ENCODE assay signal across 7 cellular contexts in the genomic region with DNA sequence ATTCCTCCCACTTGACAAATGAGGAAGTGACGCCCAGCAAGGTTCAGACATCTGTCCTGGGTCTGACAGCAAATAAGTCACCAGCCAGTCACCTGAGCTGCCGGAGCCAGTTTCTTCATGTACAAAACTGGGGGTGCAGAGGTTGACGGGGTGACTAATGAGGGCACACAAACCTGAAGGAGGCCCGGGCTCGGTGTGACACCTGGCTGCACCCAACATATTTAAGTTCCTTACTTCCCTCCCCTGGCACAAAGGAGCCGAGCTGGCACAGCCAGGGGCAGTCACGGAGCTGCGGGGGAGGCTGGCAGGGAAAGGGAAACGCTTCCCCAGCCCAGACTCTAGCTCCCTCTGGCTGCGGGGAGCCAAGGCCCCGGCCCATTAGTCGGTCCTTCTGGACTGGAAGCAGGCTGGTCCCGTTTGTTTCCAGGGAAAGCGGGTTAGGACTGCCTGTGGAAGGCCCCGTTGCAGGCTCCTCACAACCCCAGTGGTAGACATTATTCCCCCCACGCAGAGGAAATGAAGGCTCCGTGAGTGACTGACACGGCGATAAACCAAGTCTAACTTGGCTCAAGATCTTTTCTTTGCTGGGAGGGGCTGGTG. TPM values are rescaled to one million over a fixed set of nuclear protein-coding genes. Genes with fewer than 3 reads are reported as not detected.
DNase-seq lines count a peak whose midpoint lies in the region; FAIRE-seq and TF ChIP-seq lines count a peak whose summit lies in the region.

No MANE protein-coding gene starts in this region.

- H3K4me3 ChIP-seq in GM06990 (replicated peaks; ENCODE audit: low read depth, low read length) (peak overlapping the region; percentile 66), Loucy (ENCODE audit: low read length, poor library complexity, severe bottlenecking) (peak overlapping the region; percentile 84), H1 (ENCODE audit: extremely low read depth in 1 of 4, insufficient read depth in 2 of 4, low read depth in 3 of 4, low read length in 4 of 4) (peak overlapping the region in 3 of 4 experiments; percentile 70 to 78 (median 72); a peak in 3 of 8 replicates), mononuclear cell (ENCODE audit: low read length) (peak overlapping the region; percentile 58), subcutaneous abdominal adipose tissue (ENCODE audit: low read depth in 1 of 5, low read length in 5 of 5) (peak overlapping the region; percentile 67 to 94 (median 91))

- no peaks in the 10 kb centered on the region for H3K9me3 Mint-ChIP-seq in activated CD4-positive, alpha-beta T cell treated with anti-CD3 and anti-CD28 coated beads, Interleukin-2, amount 10 ng/mL, durations not matched to agents 24 days and 14 days

- no peak for FAIRE-seq in H1 (lab: Jason Lieb, UNC)

- POLR2A ChIA-PET in H1 (lab: Charles Lee; ENCODE audit: partially characterized antibody): interaction anchor here (0.9 to 1.9 kb wide), 6 partner anchors 9 to 117 kb away, joined by 3 to 11 read pairs (median 4); a partner anchor contains a TSS

- no peak overlapping the region for H4K8ac ChIP-seq in H1 (ENCODE audit: extremely low read depth, insufficient read depth, low read length)

- H2BK20ac ChIP-seq in H1 (ENCODE audit: low read length): no peak overlapping the region

- no peak for TF ChIP-seq POLR2A in H1 (IDR thresholded peaks at IDR 0.05; ENCODE audit: control extremely low read depth in 1 of 2, low read depth in 2 of 2, low read length in 2 of 2)

- H3K27me3 ChIP-seq in GM06990 (replicated peaks; ENCODE audit: control insufficient read depth, insufficient read depth, low read length) (no peaks in the 10 kb centered on the region), Loucy (ENCODE audit: insufficient read depth, low read length, poor library complexity, severe bottlenecking) (no peaks in the 10 kb centered on the region), H1 (replicated peaks in 1 of 4; ENCODE audit: control insufficient read depth in 3 of 4, extremely low read depth in 1 of 4, insufficient read depth in 3 of 4, low read length in 3 of 4) (peaks cover 0 to 30% (median 19%) of the 10 kb centered on the region in 4 experiments; a peak in 6 of 7 replicates), mononuclear cell (ENCODE audit: insufficient read depth, low read length) (no peaks in the 10 kb centered on the region), subcutaneous abdominal adipose tissue (ENCODE audit: control insufficient read depth in 5 of 5, insufficient read depth in 4 of 5, low read length in 5 of 5) (no peaks in the 10 kb centered on the region)

- peaks cover 2% of the 10 kb centered on the region for H3K36me3 Mint-ChIP-seq in activated CD4-positive, alpha-beta T cell treated with anti-CD3 and anti-CD28 coated beads, Interleukin-2, amount 10 ng/mL, durations not matched to agents 24 days and 14 days (ENCODE audit: low read depth)

- 51% methylated on average over 19 of the region's 19 CpGs; no CpG with 5 or more reads in 1 of the 2 experiments for WGBS in H1 (ENCODE audit: extremely low coverage in 1 of 2, insufficient coverage in 1 of 2, insufficient read length in 1 of 2, insufficient replicate concordance in 2 of 2, low coverage in 1 of 2, low lambda C conversion rate in 2 of 2, missing lambda C conversion rate in 1 of 2), 2 experiments

- H2AK5ac ChIP-seq in H1 (ENCODE audit: low read depth, low read length): no peak overlapping the region

- peaks cover 50% of the 10 kb centered on the region for H3K4me1 Mint-ChIP-seq in activated CD4-positive, alpha-beta T cell treated with anti-CD3 and anti-CD28 coated beads, Interleukin-2, amount 10 ng/mL, durations not matched to agents 24 days and 14 days

- no peak overlapping the region for H2BK120ac ChIP-seq in H1 (replicated peaks; ENCODE audit: low read depth, low read length)

- TF ChIP-seq RAD21 in H1 (IDR thresholded peaks at IDR 0.05 in 1 of 2, conservative IDR thresholded peaks at IDR 0.05 in 1 of 2; ENCODE audit: low read depth in 2 of 2, low read length in 2 of 2): peak; percentile 70 to 74

- no peaks in the 10 kb centered on the region for H3F3A ChIP-seq in Loucy (ENCODE audit: low read depth)

- peak overlapping the region; percentile 91 for H3K27ac Mint-ChIP-seq in activated CD4-positive, alpha-beta T cell treated with anti-CD3 and anti-CD28 coated beads, Interleukin-2, amount 10 ng/mL, durations not matched to agents 24 days and 14 days

- H3K56ac ChIP-seq in H1 (replicated peaks; ENCODE audit: insufficient read length, low read depth, low read length): no peak overlapping the region

- no peak overlapping the region for H3K14ac ChIP-seq in H1 (ENCODE audit: insufficient read length)

- peak overlapping the region; percentile 95 for H3K9ac ChIP-seq in Loucy (ENCODE audit: low read depth, low read length, poor library complexity, severe bottlenecking)
- no peak overlapping the region for H3K9ac ChIP-seq in H1 (replicated peaks in 1 of 4; ENCODE audit: extremely low read depth in 1 of 4, low read depth in 3 of 4, low read length in 3 of 4)
- H3K9ac ChIP-seq in subcutaneous abdominal adipose tissue (ENCODE audit: low read length in 5 of 5): peak overlapping the region in 3 of 5 donors; percentile 8 to 79 (median 52)

- no peak for TF ChIP-seq EP300 in H1 (IDR thresholded peaks at IDR 0.05; ENCODE audit: borderline replicate concordance in 1 of 2, low read depth in 2 of 2, low read length in 2 of 2)

- no peak overlapping the region for H2BK12ac ChIP-seq in H1 (ENCODE audit: low read depth, low read length)

- H4K5ac ChIP-seq in H1 (ENCODE audit: insufficient read length, low read depth, low read length): no peak overlapping the region

- no peak overlapping the region for H3K27ac ChIP-seq in H1 (ENCODE audit: low read depth, low read length)
- peak overlapping the region; percentile 79 for H3K27ac ChIP-seq in subcutaneous abdominal adipose tissue (ENCODE audit: low read depth, low read length)

- H3K4me1 ChIP-seq in Loucy (ENCODE audit: insufficient read depth, low read length, poor library complexity, severe bottlenecking) (peaks cover 32% of the 10 kb centered on the region), H1 (replicated peaks in 1 of 4; ENCODE audit: control insufficient read depth in 3 of 4, insufficient read depth in 4 of 4, low read length in 3 of 4) (peaks cover 0 to 21% (median 12%) of the 10 kb centered on the region in 4 experiments; a peak in 6 of 7 replicates), mononuclear cell (ENCODE audit: insufficient read depth, low read length) (peaks cover 57% of the 10 kb centered on the region), subcutaneous abdominal adipose tissue (ENCODE audit: control insufficient read depth in 5 of 5, insufficient read depth in 5 of 5, low read length in 5 of 5) (peaks cover 8 to 57% (median 54%) of the 10 kb centered on the region in 5 donors)

- H4K91ac ChIP-seq in H1 (replicated peaks; ENCODE audit: insufficient read length, low read length): no peak overlapping the region

- DNase-seq in GM06990 (ENCODE audit: extremely low read depth, insufficient read length) (peak; percentile 61), H1 (ENCODE audit: low read depth in 1 of 2, low spot score in 2 of 2) (peak in 1 of 2 experiments; percentile 74), OCI-M2 (lab: John Stamatoyannopoulos, UW; ENCODE audit: unreplicated experiment) (no peak)
- DNase-seq in activated CD4-positive, alpha-beta T cell treated with anti-CD3 and anti-CD28 coated beads, Interleukin-2, amount 10 ng/mL, durations not matched to agents 24 days and 14 days: peak; percentile 77

- TF ChIP-seq CTCF in GM06990 (IDR thresholded peaks at IDR 0.05; ENCODE audit: insufficient read depth, low read length, poor library complexity, severe bottlenecking) (peak; percentile 74), Loucy (conservative IDR thresholded peaks at IDR 0.05; ENCODE audit: low read length) (peak; percentile 51), H1 (IDR thresholded peaks at IDR 0.05; ENCODE audit: control extremely low read depth in 1 of 3, insufficient read depth in 1 of 3, low read depth in 1 of 3, low read length in 3 of 3) (peak; percentile 63 to 66 (median 65))

- no peaks in the 10 kb centered on the region; the same call in 1 of the 2 replicates for H3K79me1 ChIP-seq in H1 (ENCODE audit: low read depth, low read length)

- H2AFZ ChIP-seq in Loucy (ENCODE audit: low read length) (peak overlapping the region; percentile 92), H1 (ENCODE audit: low read length) (0 out of 2 replicates have a peak overlapping the region, but pooled peaks have one; percentile 62)

- peaks cover 12% of the 10 kb centered on the region for H3K79me2 ChIP-seq in Loucy (ENCODE audit: insufficient read depth, low read length)
- H3K79me2 ChIP-seq in H1 (ENCODE audit: control insufficient read depth in 1 of 2, insufficient read depth in 2 of 2, low read length in 2 of 2): no peaks in the 10 kb centered on the region

- H3K4ac ChIP-seq in H1 (replicated peaks; ENCODE audit: insufficient read length, low read depth, low read length): no peak overlapping the region

- no peaks in the 10 kb centered on the region for H3K9me3 ChIP-seq in Loucy (ENCODE audit: insufficient read depth, low read depth, low read length)
- no peaks in the 10 kb centered on the region for H3K9me3 ChIP-seq in H1 (ENCODE audit: insufficient read depth in 2 of 2, low read depth in 1 of 2, low read length in 1 of 2)
- H3K9me3 ChIP-seq in mononuclear cell (ENCODE audit: low read depth, low read length): no peaks in the 10 kb centered on the region
- no peaks in the 10 kb centered on the region for H3K9me3 ChIP-seq in subcutaneous abdominal adipose tissue (ENCODE audit: control insufficient read depth in 5 of 5, low read length in 5 of 5)

- H3K18ac ChIP-seq in H1 (ENCODE audit: extremely low read depth, low read length): no peak overlapping the region

- H3K23me2 ChIP-seq in H1 (ENCODE audit: low read depth, low read length): peaks cover 13% of the 10 kb centered on the region

- intact Hi-C loops in activated CD4-positive, alpha-beta T cell treated with anti-CD3 and anti-CD28 coated beads, Interleukin-2, amount 10 ng/mL, durations not matched to agents 24 days and 14 days (cut with micrococcal nuclease): no loop called here

- H3K9me2 ChIP-seq in Loucy (replicated peaks; ENCODE audit: low read depth, low read length): no peaks in the 10 kb centered on the region

- H3K4me2 ChIP-seq in Loucy (ENCODE audit: low read depth, low read length, poor library complexity, severe bottlenecking) (peak overlapping the region; percentile 94), H1 (ENCODE audit: insufficient read depth in 1 of 2, low read depth in 2 of 2, low read length in 2 of 2) (peak overlapping the region; percentile 74 to 97)

- H3K36me3 ChIP-seq in GM06990 (ENCODE audit: control insufficient read depth, insufficient read depth, low read length): no peaks in the 10 kb centered on the region; the same call in none of the 2 replicates
- H3K36me3 ChIP-seq in Loucy (ENCODE audit: insufficient read depth, low read length): no peaks in the 10 kb centered on the region
- H3K36me3 ChIP-seq in H1 (ENCODE audit: control insufficient read depth in 2 of 4, insufficient read depth in 4 of 4, low read length in 3 of 4): no peaks in the 10 kb centered on the region
- peaks cover 0 to 6% (median 0%) of the 10 kb centered on the region in 5 donors for H3K36me3 ChIP-seq in subcutaneous abdominal adipose tissue (ENCODE audit: control insufficient read depth in 5 of 5, insufficient read depth in 5 of 5, low read length in 5 of 5)

- H3K4me3 Mint-ChIP-seq in activated CD4-positive, alpha-beta T cell treated with anti-CD3 and anti-CD28 coated beads, Interleukin-2, amount 10 ng/mL, durations not matched to agents 24 days and 14 days: peak overlapping the region; percentile 93

- no peak overlapping the region for H2BK5ac ChIP-seq in H1 (ENCODE audit: low read depth, low read length)

- CTCF ChIA-PET in H1 (lab: Charles Lee; ENCODE audit: partially characterized antibody): interaction anchor here (0.5 to 4.3 kb wide), 34 partner anchors 8 to 1059 kb away, joined by 3 to 39 read pairs (median 4); a partner anchor contains a TSS

- H4K20me1 ChIP-seq in Loucy (ENCODE audit: insufficient read depth, low read length, poor library complexity, severe bottlenecking): no peaks in the 10 kb centered on the region
- H4K20me1 ChIP-seq in H1 (replicated peaks in 1 of 2; ENCODE audit: control insufficient read depth in 1 of 2, insufficient read depth in 2 of 2, low read length in 2 of 2): peaks cover 0 to 2% of the 10 kb centered on the region in 2 experiments

- H3K27me3 Mint-ChIP-seq in activated CD4-positive, alpha-beta T cell treated with anti-CD3 and anti-CD28 coated beads, Interleukin-2, amount 10 ng/mL, durations not matched to agents 24 days and 14 days: no peaks in the 10 kb centered on the region

- peak overlapping the region; percentile 72; the same call in 1 of the 2 replicates for H2BK15ac ChIP-seq in H1 (ENCODE audit: low read length)

- H3K23ac ChIP-seq in H1 (ENCODE audit: insufficient read length): no peak overlapping the region

RNA-seq across cellular contexts. Expression of a gene that starts 2.3 kb away (rescaled TPM):
- 0.80 and 1.3 TPM in 2 replicates for total RNA-seq in activated CD4-positive, alpha-beta T cell treated with anti-CD3 and anti-CD28 coated beads, Interleukin-2, amount 10 ng/mL, durations not matched to agents 24 days and 14 days
- total RNA-seq in H1 (2021; fragmentation: NEBNext Ultra II Directional; extraction: Animal tissue kit (Norgen Biotek cat#: 25700)): 0.47 and 0.54 TPM in 2 replicates
- polyA plus RNA-seq in H1 (2011; rRNA removed): 0.09 and 0.24 TPM in 2 replicates
- 0.28 TPM for polyA plus RNA-seq in H1 (2011; cell fraction: cytosol; rRNA removed)
- polyA plus RNA-seq in H1 (2011; cell fraction: nucleus; rRNA removed): 0.30 TPM
- 0.56 to 0.75 TPM (median 0.59 TPM) in 3 of 4 replicates, not detected in the other for polyA plus RNA-seq in H1 (2012, experiment 1 of 2)
- polyA plus RNA-seq in H1 (2012, experiment 2 of 2): 0.41 TPM
- polyA plus RNA-seq in H1 (2013, experiment 1 of 2): 0.26 TPM
- 0.26 TPM for polyA plus RNA-seq in H1 (2013, experiment 2 of 2)
- not detected in 2 replicates for polyA minus RNA-seq in H1 (2011; rRNA and poly(A)+ RNA removed)
- polyA minus RNA-seq in H1 (2011; cell fraction: cytosol; rRNA and poly(A)+ RNA removed): not detected
- polyA minus RNA-seq in H1 (2011; cell fraction: nucleus; rRNA and poly(A)+ RNA removed): not detected
- 0.52 TPM for total RNA-seq in mononuclear cell

Comparison
In these comparisons a context has a peak if more than half of its experiments do, and no peak if none do; other contexts are left out.
1. H3K9ac ChIP-seq: peak in Loucy (single experiment) and subcutaneous abdominal adipose tissue (3 of 5); none in H1 (0 of 4).
2. Peak in every context shown above with its lines, with median percentiles within 50 percentile points of each other: H3K4me3 ChIP-seq and CTCF ChIP-seq.